25 cellular contexts compared by ENCODE assay signal in the genomic region with DNA sequence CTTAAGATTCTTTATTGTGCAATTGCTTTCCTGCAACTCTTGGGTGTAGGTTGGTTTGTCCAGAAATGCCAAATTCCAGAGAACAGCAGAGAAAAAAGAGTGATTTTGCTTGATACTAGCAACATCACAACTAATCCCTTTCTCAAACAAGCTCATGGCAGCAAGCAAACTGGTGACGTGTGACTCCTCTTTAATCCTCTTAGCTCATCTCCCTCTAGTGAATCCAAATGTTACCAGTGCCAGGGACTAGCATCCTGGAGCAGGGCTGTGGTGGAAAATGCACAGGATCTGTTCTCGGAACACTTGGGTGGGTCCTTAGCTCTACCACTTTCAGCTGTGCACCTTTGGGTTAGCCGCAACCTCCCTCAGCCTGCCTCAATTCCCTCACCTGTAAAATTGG.
"Had no signal": no experiment of that assay in that cellular context is flagged by ENCODE, and none has a peak within 500 bp of the region (broad histone marks: within the 10 kb centered on the region; RNA-seq: fewer than 3 reads in every experiment).

No MANE protein-coding gene starts in this region.

- H3K27ac ChIP-seq: adrenal gland, SJSA1 had no signal

- H3K36me3 ChIP-seq: adrenal gland, MG63, SJSA1 had no signal

- ATAC-seq: activated CD8-positive, alpha-beta T cell treated with anti-CD3 and anti-CD28 coated beads, Interleukin-2, amount 10 ng/mL, durations not matched to agents 7 days and 5 days; PC-3; SK-N-SH treated with all-trans-retinoic acid at 6 μM for 48 hours; WTC11 had no signal

- H3K27me3 ChIP-seq: MG63, SJSA1 had no signal

- DNase-seq: activated CD4-positive, alpha-beta T cell treated with anti-CD3 and anti-CD28 coated beads for 48 hours; activated CD4-positive, alpha-beta T cell treated with anti-CD3 and anti-CD28 coated beads, Interleukin-2, amount 50 U/mL, for 4 hours; activated CD4-positive, CD25-positive, alpha-beta regulatory T cell treated with anti-CD3 and anti-CD28 coated beads, Interleukin-2, amount 50 U/mL, for 72 hours; activated CD8-positive, alpha-beta memory T cell treated with anti-CD3 and anti-CD28 coated beads, Interleukin-2, amount 50 U/mL, for 48 hours; activated CD8-positive, alpha-beta T cell treated with anti-CD3 and anti-CD28 coated beads, Interleukin-2, amount 10 ng/mL, durations not matched to agents 7 days and 5 days; activated naive CD4-positive, alpha-beta T cell treated with anti-CD3 and anti-CD28 coated beads, Interleukin-2, amount 50 U/mL, for 16 hours; activated naive CD8-positive, alpha-beta T cell treated with anti-CD3 and anti-CD28 coated beads, Interleukin-2, amount 10 ng/mL, durations not matched to agents 7 days and 5 days; activated T-cell treated with anti-CD3 and anti-CD28 coated beads, Interleukin-2, amount 50 U/mL, for 1 hour; adrenal gland; MG63; MV-4-11; NCI-H1092 treated with DMSO at 0.1 percent for 48 hours; NCI-H1436; NCI-H1694 treated with DMSO at 0.1 percent for 48 hours; NCI-H2029 treated with DMSO at 0.1 percent for 48 hours; NCI-H345; NCI-H510A; NCI-H774; NK-92 treated with Interleukin-12 subunit alpha and Interleukin-12 subunit beta, amount 100 ng/mL, for 24 hours; PC-3; SHP77 had no signal

- H3K4me3 ChIP-seq: adrenal gland, MG63, SJSA1 had no signal

- H3K9me3 ChIP-seq: adrenal gland, MG63, SJSA1 had no signal

- H3K4me1 ChIP-seq: adrenal gland, SJSA1 had no signal

- FAIRE-seq: RCC 7860 had no signal
